11 cellular contexts compared by ENCODE assay signal in genomic region chr13:25095862-25096453, GRCh38. TPM values are rescaled to one million over a fixed set of nuclear protein-coding genes. Genes with fewer than 3 reads are reported as not detected.
DNase-seq lines count a peak whose midpoint lies in the region; TF ChIP-seq lines count a peak whose summit lies in the region.
"Had no signal": no experiment of that assay in that cellular context is flagged by ENCODE, and none has a peak within 500 bp of the region (broad histone marks: within the 10 kb centered on the region; RNA-seq: fewer than 3 reads in every experiment).

TSS of gene PABPC3 (plus strand) at chr13:25096136. CDS start at chr13:25096199, 63 bp downstream.

- peaks cover 8% of the 10 kb centered on the region; the same call in 1 of the 2 replicates for H3K27me3 ChIP-seq in SK-N-SH (ENCODE audit: insufficient read depth)
- no peaks in the 10 kb centered on the region for H3K27me3 ChIP-seq in Karpas-422 (ENCODE audit: low read length)

- no peaks in the 10 kb centered on the region for H3F3A ChIP-seq in SK-N-SH (replicated peaks; ENCODE audit: insufficient read depth)

- H3K27ac ChIP-seq in SK-N-SH (ENCODE audit: low read depth in 2 of 2, low read length in 1 of 2) (no peak within 1 kb of the TSS), Karpas-422 (ENCODE audit: low read length) (no peak within 1 kb of the TSS)
- H3K27ac ChIP-seq: 22Rv1 had no signal

- H4K20me1 ChIP-seq in SK-N-SH (ENCODE audit: insufficient read depth) (no peaks in the 10 kb centered on the region), Karpas-422 (ENCODE audit: insufficient read depth, low read depth, low read length) (no peaks in the 10 kb centered on the region)

- H3K9me2 ChIP-seq in SK-N-SH = no peaks in the 10 kb centered on the region
- H3K9me2 ChIP-seq in Karpas-422 (replicated peaks; ENCODE audit: insufficient read depth, low read length) = no peaks in the 10 kb centered on the region

- H3K9me3 ChIP-seq in SK-N-SH = no peaks in the 10 kb centered on the region
- no peaks in the 10 kb centered on the region for H3K9me3 ChIP-seq in Karpas-422 (ENCODE audit: low read length)

- TF ChIP-seq CTCF in GM12875 (IDR thresholded peaks at IDR 0.05; ENCODE audit: borderline replicate concordance, insufficient read depth, low read depth, low read length) (no peak), SK-N-SH (IDR thresholded peaks at IDR 0.05) (no peak)

- POLR2A ChIA-PET in SK-N-SH (lab: Yijun Ruan, JAX) = no interaction called here

- no peak within 1 kb of the TSS for H3K9ac ChIP-seq in SK-N-SH
- H3K9ac ChIP-seq in Karpas-422 (ENCODE audit: low read length) = no peak within 1 kb of the TSS

- H3K4me3 ChIP-seq in GM12875 (ENCODE audit: low read depth, low read length) (peak within 1 kb of the TSS; percentile 44), SK-N-SH (ENCODE audit: low read depth in 2 of 2, low read length in 1 of 2) (no peak within 1 kb of the TSS), Karpas-422 (ENCODE audit: low read length) (no peak within 1 kb of the TSS)

- no peak for TF ChIP-seq RAD21 in SK-N-SH (IDR thresholded peaks at IDR 0.05; ENCODE audit: low read length)

- TF ChIP-seq EP300 in SK-N-SH (IDR thresholded peaks at IDR 0.05; ENCODE audit: borderline replicate concordance in 1 of 2, low read depth in 1 of 2, low read length in 1 of 2) = no peak

- CTCF ChIA-PET in SK-N-SH (lab: Yijun Ruan, JAX) = interaction anchor here (0.6 to 3.8 kb wide), 4 partner anchors 11 to 692 kb away, joined by 3 to 13 read pairs (median 3); no protein-coding TSS in a partner anchor

- no peak within 1 kb of the TSS for H2AFZ ChIP-seq in SK-N-SH (ENCODE audit: low read depth)
- H2AFZ ChIP-seq in Karpas-422 (ENCODE audit: low read length) = no peak within 1 kb of the TSS

- H3K4me2 ChIP-seq in SK-N-SH (no peak within 1 kb of the TSS), Karpas-422 (ENCODE audit: low read depth, low read length, poor library complexity, severe bottlenecking) (no peak within 1 kb of the TSS)

- H3K36me3 ChIP-seq in SK-N-SH (replicated peaks in 1 of 2; ENCODE audit: control insufficient read depth in 1 of 2, insufficient read depth in 2 of 2, low read length in 1 of 2) = no peaks in the 10 kb centered on the region
- H3K36me3 ChIP-seq in Karpas-422 (ENCODE audit: insufficient read depth, low read length) = no peaks in the 10 kb centered on the region

- DNase-seq in DMS 273 (lab: John Stamatoyannopoulos, UW; ENCODE audit: unreplicated experiment) (peak; percentile 73), DMS 273 treated with DMSO at 0.1 percent for 48 hours (lab: John Stamatoyannopoulos, UW) (no peak), astrocyte of the hippocampus (ENCODE audit: low read depth, low spot score) (peak; percentile 32), left kidney (ENCODE audit: low read depth, low spot score) (peak; percentile 48), SK-N-SH (no peak), Karpas-422 (no peak)
- no peak for DNase-seq in stimulated activated CD4-positive, alpha-beta T cell treated with anti-CD3 and anti-CD28 coated beads, Interleukin-4, amount 100 ng/mL, for 4 hours
- DNase-seq: activated CD4-positive, CD25-positive, alpha-beta regulatory T cell treated with anti-CD3 and anti-CD28 coated beads, Interleukin-2, amount 50 U/mL, for 72 hours; NCI-H1694 had no signal

- H3K4me1 ChIP-seq in SK-N-SH (ENCODE audit: control insufficient read depth in 1 of 2, insufficient read depth in 2 of 2, low read depth in 1 of 2, low read length in 1 of 2) (no peaks in the 10 kb centered on the region), Karpas-422 (ENCODE audit: low read length) (no peaks in the 10 kb centered on the region)

- H3K79me2 ChIP-seq in SK-N-SH (ENCODE audit: insufficient read depth) (no peaks in the 10 kb centered on the region), Karpas-422 (ENCODE audit: low read length) (no peaks in the 10 kb centered on the region)

- 66% methylated on average over 42 of the region's 50 CpGs for WGBS in SK-N-SH (ENCODE audit: low lambda C conversion rate)

TF ChIP-seq in SK-N-SH, 30 proteins besides CTCF, POLR2A, EP300 and RAD21:
- TF ChIP-seq ZBTB33 (IDR thresholded peaks at IDR 0.05; ENCODE audit: borderline replicate concordance, low read depth) = no peak
- TF ChIP-seq CHD2 (IDR thresholded peaks at IDR 0.05; ENCODE audit: low read length, partially characterized antibody) = no peak
- TF ChIP-seq EZH2phosphoT487 (IDR thresholded peaks at IDR 0.05; ENCODE audit: borderline replicate concordance, low read depth) = no peak
- TF ChIP-seq RFX5 (IDR thresholded peaks at IDR 0.05; ENCODE audit: low read length) = no peak
- no peak for TF ChIP-seq PBX3 (IDR thresholded peaks at IDR 0.05)
- no peak for TF ChIP-seq NFIC (IDR thresholded peaks at IDR 0.05; ENCODE audit: borderline replicate concordance)
TF ChIP-seq in SK-N-SH: peak in this region for 0.

RNA-seq across cellular contexts. Expression of gene PABPC3, which starts in this region (rescaled TPM):
- 0.02 and 0.03 TPM in 2 replicates for polyA plus RNA-seq in SK-N-SH (2012; rRNA removed)
- polyA plus RNA-seq in SK-N-SH (2012; cell fraction: cytosol; rRNA removed) = 0.21 and 0.51 TPM in 2 replicates
- polyA plus RNA-seq in SK-N-SH (2012; cell fraction: nucleus; rRNA removed) = 0.05 and 0.20 TPM in 2 replicates
- total RNA-seq in Karpas-422 (2014; rRNA removed; shearing (Covaris generic); ENCODE audit: low replicate concordance) = 0.14 and 0.37 TPM in 2 replicates

Comparison
In these comparisons a context has a peak if more than half of its experiments do, and no peak if none do; other contexts are left out.
1. DNase-seq: peak in DMS 273 (single experiment), astrocyte of the hippocampus (single experiment) and left kidney (single experiment); none in DMS 273 treated with DMSO at 0.1 percent for 48 hours (single experiment), SK-N-SH (single experiment), Karpas-422 (single experiment) and stimulated activated CD4-positive, alpha-beta T cell treated with anti-CD3 and anti-CD28 coated beads, Interleukin-4, amount 100 ng/mL, for 4 hours (0 of 2).